ENCODE assay signal across 14 cellular contexts in the genomic region with DNA sequence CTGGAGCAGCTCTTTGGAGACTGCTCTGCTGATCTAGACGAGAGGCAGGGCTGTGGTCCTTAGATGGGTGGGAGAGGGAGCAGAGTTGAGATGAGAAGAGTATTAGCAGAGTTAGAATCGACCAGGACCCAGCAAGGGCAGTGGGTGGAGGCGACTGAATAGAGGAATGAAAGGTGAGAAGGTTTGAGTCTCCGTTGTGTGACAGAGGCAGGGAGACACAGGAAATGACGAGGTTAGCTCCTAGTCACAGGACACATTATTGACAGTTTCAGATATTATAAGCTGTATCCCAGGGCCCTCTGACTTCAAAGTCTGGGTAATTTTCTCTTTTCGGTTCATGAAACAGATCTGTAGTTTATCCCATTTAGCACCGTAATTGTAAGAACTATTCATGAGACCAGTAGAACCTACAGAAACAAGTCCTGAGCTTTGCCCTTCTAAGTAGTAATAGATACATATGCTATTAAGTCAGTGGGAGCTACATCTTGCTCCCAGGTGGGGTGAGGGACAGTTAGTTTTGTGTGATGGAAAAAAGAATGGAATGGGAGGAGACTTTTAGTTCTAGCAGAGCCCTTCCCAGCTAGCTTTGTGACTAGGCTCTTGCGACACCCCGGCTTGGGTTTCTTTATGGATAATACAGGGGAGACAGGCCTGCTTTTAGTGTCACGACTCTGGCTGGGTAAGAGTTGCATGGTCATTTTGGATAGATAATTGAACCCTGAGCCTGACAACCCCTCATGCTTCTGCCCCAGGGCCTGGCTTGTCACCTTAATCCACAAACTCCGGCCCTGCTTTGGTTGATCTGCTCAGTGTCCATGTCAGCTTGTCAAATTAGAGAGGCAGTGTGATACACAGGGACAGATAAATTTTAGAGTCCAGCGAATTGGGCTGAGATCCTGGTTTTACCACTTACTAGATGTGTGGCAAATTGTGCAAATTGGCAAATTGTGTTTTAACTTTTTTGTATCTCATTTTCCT.
A peak's percentile ranks its signal among the peaks of the same experiment; 100 is the strongest.
DNase-seq lines count a peak whose midpoint lies in the region; ATAC-seq and TF ChIP-seq lines count a peak whose summit lies in the region.
"Had no signal": no experiment of that assay in that cellular context is flagged by ENCODE, and none has a peak within 500 bp of the region (broad histone marks: within the 10 kb centered on the region; RNA-seq: fewer than 3 reads in every experiment).

No MANE protein-coding gene starts in this region.

- DNase-seq in heart left ventricle (no peak), cardiac septum (ENCODE audit: low spot score) (no peak), fibroblast of villous mesenchyme (ENCODE audit: low read depth) (peak; percentile 83), ecto neural progenitor cell (ENCODE audit: low spot score) (no peak), head of caudate nucleus (no peak)
- peak; percentile 18 for DNase-seq in activated CD4-positive, alpha-beta memory T cell treated with anti-CD3 and anti-CD28 coated beads for 36 hours
- no peak for DNase-seq in activated CD4-positive, CD25-positive, alpha-beta regulatory T cell treated with anti-CD3 and anti-CD28 coated beads, Interleukin-2, amount 50 U/mL, for 72 hours
- DNase-seq: activated T-cell treated with anti-CD3 and anti-CD28 coated beads, Interleukin-2, amount 50 U/mL, for 72 hours; NCI-H2171 treated with DMSO at 0.1 percent for 48 hours; small intestine had no signal

- no peaks in the 10 kb centered on the region for H3K27me3 ChIP-seq in heart left ventricle
- H3K27me3 ChIP-seq: BLaER1 had no signal

- no peak overlapping the region for H3K4me3 ChIP-seq in heart left ventricle
- H3K4me3 ChIP-seq in fibroblast of villous mesenchyme (ENCODE audit: low read depth, low read length), result no peak overlapping the region
- H3K4me3 ChIP-seq: BLaER1, lung had no signal

- peak overlapping the region; percentile 14 for H3K27ac Mint-ChIP-seq in activated CD4-positive, alpha-beta memory T cell treated with anti-CD3 and anti-CD28 coated beads for 36 hours
- H3K27ac Mint-ChIP-seq: activated T-cell treated with anti-CD3 and anti-CD28 coated beads, Interleukin-2, amount 50 U/mL, for 72 hours; stimulated activated memory B cell treated with anti-CD40 and anti-IgM and Interleukin-4, amounts not matched to agents 10 μg/mL and 1 μg/mL and 100 μg/mL, for 72 hours had no signal

- POLR2A ChIA-PET in activated CD4-positive, alpha-beta memory T cell treated with anti-CD3 and anti-CD28 coated beads for 36 hours (lab: Charles Lee), result no interaction called here

- H3K4me3 Mint-ChIP-seq in activated CD4-positive, alpha-beta memory T cell treated with anti-CD3 and anti-CD28 coated beads for 36 hours, result no peak overlapping the region
- H3K4me3 Mint-ChIP-seq: activated T-cell treated with anti-CD3 and anti-CD28 coated beads, Interleukin-2, amount 50 U/mL, for 72 hours; stimulated activated memory B cell treated with anti-CD40 and anti-IgM and Interleukin-4, amounts not matched to agents 10 μg/mL and 1 μg/mL and 100 μg/mL, for 72 hours had no signal

- H3K4me1 ChIP-seq in heart left ventricle, result peaks cover 0 to 71% (median 54%) of the 10 kb centered on the region in 12 donors

- no peak for TF ChIP-seq POLR2A in heart left ventricle (IDR thresholded peaks at IDR 0.05)

- H3K36me3 Mint-ChIP-seq in activated CD4-positive, alpha-beta memory T cell treated with anti-CD3 and anti-CD28 coated beads for 36 hours, result peaks cover 60% of the 10 kb centered on the region

- no peaks in the 10 kb centered on the region for H3K9me3 Mint-ChIP-seq in activated CD4-positive, alpha-beta memory T cell treated with anti-CD3 and anti-CD28 coated beads for 36 hours
- H3K9me3 Mint-ChIP-seq: activated T-cell treated with anti-CD3 and anti-CD28 coated beads, Interleukin-2, amount 50 U/mL, for 72 hours; stimulated activated memory B cell treated with anti-CD40 and anti-IgM and Interleukin-4, amounts not matched to agents 10 μg/mL and 1 μg/mL and 100 μg/mL, for 72 hours had no signal

- peaks cover 0 to 12% (median 0%) of the 10 kb centered on the region in 9 donors for H3K36me3 ChIP-seq in heart left ventricle

- ATAC-seq in heart left ventricle (peak in 3 of 4 donors; percentile 37 to 52 (median 45)), GM21528 (IDR thresholded peaks at IDR 0.05; ENCODE audit: low FRiP score, unreplicated experiment) (no peak)
- ATAC-seq: stimulated activated memory B cell treated with anti-CD40 and anti-IgM and Interleukin-4, amounts not matched to agents 10 μg/mL and 1 μg/mL and 100 μg/mL, for 72 hours had no signal

- H3K27ac ChIP-seq in heart left ventricle, result peak overlapping the region in 7 of 12 donors; percentile 47 to 84 (median 77)
- H3K27ac ChIP-seq: BLaER1 had no signal

- WGBS in heart left ventricle, 4 donors, result 73 to 82% (median 78%) methylated on average over 12 of the region's 12 CpGs

- CTCF ChIA-PET in activated CD4-positive, alpha-beta memory T cell treated with anti-CD3 and anti-CD28 coated beads for 36 hours (lab: Charles Lee), result interaction anchor here (1.1 kb wide), 1 partner anchor 16 kb away, joined by 4 read pairs; no protein-coding TSS in a partner anchor

- no peaks in the 10 kb centered on the region for H3K9me3 ChIP-seq in heart left ventricle
- H3K9me3 ChIP-seq: BLaER1 had no signal

- TF ChIP-seq CTCF in heart left ventricle (IDR thresholded peaks at IDR 0.05), result no peak
- no peak for TF ChIP-seq CTCF in fibroblast of villous mesenchyme (IDR thresholded peaks at IDR 0.05; ENCODE audit: insufficient read depth, low read depth, low read length)

- intact Hi-C loops in heart left ventricle (cut with DNase I) (loop anchor here in 6 of 10 donors (2.0 to 10.0 kb wide), 7 partner anchors 70 to 263 kb away; a partner anchor contains a TSS), cardiac septum (cut with DNase I) (loop anchor here (2.0 to 10.0 kb wide), 4 partner anchors 39 to 263 kb away; a partner anchor contains a TSS), head of caudate nucleus (cut with DNase I) (no loop called here)
- intact Hi-C loops in activated CD4-positive, alpha-beta memory T cell treated with anti-CD3 and anti-CD28 coated beads for 36 hours (cut with micrococcal nuclease), result no loop called here

- no peaks in the 10 kb centered on the region for H3K27me3 Mint-ChIP-seq in activated CD4-positive, alpha-beta memory T cell treated with anti-CD3 and anti-CD28 coated beads for 36 hours
- H3K27me3 Mint-ChIP-seq: stimulated activated memory B cell treated with anti-CD40 and anti-IgM and Interleukin-4, amounts not matched to agents 10 μg/mL and 1 μg/mL and 100 μg/mL, for 72 hours had no signal

- peaks cover 11% of the 10 kb centered on the region for H3K4me1 Mint-ChIP-seq in activated CD4-positive, alpha-beta memory T cell treated with anti-CD3 and anti-CD28 coated beads for 36 hours (ENCODE audit: low read depth)
- H3K4me1 Mint-ChIP-seq: stimulated activated memory B cell treated with anti-CD40 and anti-IgM and Interleukin-4, amounts not matched to agents 10 μg/mL and 1 μg/mL and 100 μg/mL, for 72 hours had no signal

Comparison
In these comparisons a context has a peak if more than half of its experiments do, and no peak if none do; other contexts are left out.
1. DNase-seq: peak in activated CD4-positive, alpha-beta memory T cell treated with anti-CD3 and anti-CD28 coated beads for 36 hours (single experiment) and fibroblast of villous mesenchyme (single experiment); none in heart left ventricle (0 of 5), cardiac septum (single experiment), ecto neural progenitor cell (single experiment), head of caudate nucleus (0 of 42) and activated CD4-positive, CD25-positive, alpha-beta regulatory T cell treated with anti-CD3 and anti-CD28 coated beads, Interleukin-2, amount 50 U/mL, for 72 hours (single experiment).
2. intact Hi-C loops: an anchor here in heart left ventricle (2.0 to 10.0 kb wide) and cardiac septum (2.0 to 10.0 kb wide); none called in activated CD4-positive, alpha-beta memory T cell treated with anti-CD3 and anti-CD28 coated beads for 36 hours and head of caudate nucleus.